23 cellular contexts compared by ENCODE assay signal in the genomic region with DNA sequence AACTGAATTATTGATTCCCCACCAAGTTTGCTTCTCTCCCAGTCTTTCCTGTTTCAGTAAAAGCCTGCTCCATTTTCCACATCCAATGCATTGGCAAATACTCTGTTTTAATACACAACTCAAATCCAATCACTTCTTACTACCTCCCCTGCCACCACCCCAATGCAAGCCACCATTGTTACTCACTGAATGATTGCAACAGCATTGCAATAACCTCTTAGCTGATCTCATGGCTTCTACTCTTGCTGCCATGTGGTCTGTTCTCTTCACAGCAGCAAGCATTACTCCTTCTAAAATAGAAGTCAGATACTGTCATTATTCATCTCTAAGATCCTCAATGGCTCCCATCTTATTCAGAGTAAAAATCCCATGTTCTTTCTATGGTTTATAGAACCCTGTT.
A peak's percentile ranks its signal among the peaks of the same experiment; 100 is the strongest.
DNase-seq lines count a peak whose midpoint lies in the region; TF ChIP-seq lines count a peak whose summit lies in the region.
"Had no signal": no experiment of that assay in that cellular context is flagged by ENCODE, and none has a peak within 500 bp of the region (broad histone marks: within the 10 kb centered on the region; RNA-seq: fewer than 3 reads in every experiment).

No MANE protein-coding gene starts in this region.

- H3K27ac Mint-ChIP-seq in MCF 10A (ENCODE audit: low read depth, unreplicated experiment) (peak overlapping the region; percentile 0), osteocyte (ENCODE audit: unreplicated experiment) (no peak overlapping the region)

- TF ChIP-seq CTCF in MCF 10A (IDR thresholded peaks at IDR 0.05; ENCODE audit: unreplicated experiment), result no peak
- no peak for TF ChIP-seq CTCF in breast epithelium (IDR thresholded peaks at IDR 0.05)
- TF ChIP-seq CTCF in mammary epithelial cell (conservative IDR thresholded peaks at IDR 0.05 in 1 of 2, IDR thresholded peaks at IDR 0.05 in 1 of 2; ENCODE audit: extremely low read depth in 1 of 2, insufficient read depth in 1 of 2, low read depth in 1 of 2, low read length in 2 of 2), result no peak
- no peak for TF ChIP-seq CTCF in fibroblast of the aortic adventitia (IDR thresholded peaks at IDR 0.05; ENCODE audit: insufficient read depth, low read length)
- no peak for TF ChIP-seq CTCF in GM13976 (IDR thresholded peaks at IDR 0.05; ENCODE audit: borderline replicate concordance, control extremely low read depth, extremely low read depth, insufficient read depth, missing control alignments)
- no peak for TF ChIP-seq CTCF in osteocyte (IDR thresholded peaks at IDR 0.05)

- H3K9ac ChIP-seq in mammary epithelial cell (ENCODE audit: insufficient read depth, low read length), result no peak overlapping the region
- H3K9ac ChIP-seq: SK-N-SH had no signal

- no peaks in the 10 kb centered on the region for H3K36me3 Mint-ChIP-seq in MCF 10A (ENCODE audit: insufficient read depth, unreplicated experiment)
- H3K36me3 Mint-ChIP-seq in osteocyte (ENCODE audit: unreplicated experiment), result no peaks in the 10 kb centered on the region

- H3K4me3 ChIP-seq in breast epithelium (no peak overlapping the region), mammary epithelial cell (replicated peaks in 1 of 3; ENCODE audit: insufficient read depth in 1 of 3, low read depth in 2 of 3, low read length in 3 of 3) (no peak overlapping the region), fibroblast of the aortic adventitia (ENCODE audit: low read depth, low read length) (no peak overlapping the region)
- H3K4me3 ChIP-seq: GM12878 had no signal

- H3K36me3 ChIP-seq in breast epithelium, result no peaks in the 10 kb centered on the region
- H3K36me3 ChIP-seq in mammary epithelial cell (ENCODE audit: insufficient read depth, low read length), result no peaks in the 10 kb centered on the region
- H3K36me3 ChIP-seq: BE2C had no signal

- intact Hi-C loops in MCF 10A (cut with micrococcal nuclease) (no loop called here), breast epithelium (cut with DNase I; ENCODE audit: low total_unique reads) (no loop called here), mammary epithelial cell (cut with micrococcal nuclease) (no loop called here)

- no peak for TF ChIP-seq POLR2A in breast epithelium (IDR thresholded peaks at IDR 0.05)

- H3K27me3 ChIP-seq in breast epithelium (no peaks in the 10 kb centered on the region), mammary epithelial cell (ENCODE audit: insufficient read depth, low read length) (no peaks in the 10 kb centered on the region)
- H3K27me3 ChIP-seq: BE2C had no signal

- in situ Hi-C loops in mammary epithelial cell (cut with MboI; ENCODE audit: low sequenced_read_pairs in 2 of 2) (no loop called here), GM13976 (cut with MboI; ENCODE audit: low sequenced_read_pairs, unreplicated experiment) (no loop called here)

- H3K27me3 Mint-ChIP-seq in MCF 10A (ENCODE audit: insufficient read depth, unreplicated experiment) (no peaks in the 10 kb centered on the region), osteocyte (ENCODE audit: unreplicated experiment) (no peaks in the 10 kb centered on the region)

- H3K4me3 Mint-ChIP-seq in MCF 10A (ENCODE audit: unreplicated experiment) (no peak overlapping the region), osteocyte (ENCODE audit: unreplicated experiment) (no peak overlapping the region)

- no peaks in the 10 kb centered on the region for H4K20me1 ChIP-seq in mammary epithelial cell (ENCODE audit: insufficient read depth, low read length)

- peaks cover 13% of the 10 kb centered on the region for H3K4me1 Mint-ChIP-seq in MCF 10A (ENCODE audit: insufficient read depth, unreplicated experiment)
- H3K4me1 Mint-ChIP-seq in osteocyte (ENCODE audit: unreplicated experiment), result peaks cover 4% of the 10 kb centered on the region

- no TSS peak for BruUV-seq in MCF 10A (replicated peaks; lab: Mats Ljungman, UMichigan)
- BruUV-seq in mammary epithelial cell (replicated peaks; lab: Mats Ljungman, UMichigan), result no TSS peak

- H3K9me3 Mint-ChIP-seq in MCF 10A (ENCODE audit: unreplicated experiment) (peaks cover 9% of the 10 kb centered on the region), osteocyte (ENCODE audit: unreplicated experiment) (peaks cover 6% of the 10 kb centered on the region)

- H3K79me2 ChIP-seq in mammary epithelial cell (ENCODE audit: insufficient read depth, low read length), result no peaks in the 10 kb centered on the region

- no peaks in the 10 kb centered on the region for H3K4me1 ChIP-seq in breast epithelium
- H3K4me1 ChIP-seq in mammary epithelial cell (ENCODE audit: insufficient read depth, low read length), result no peaks in the 10 kb centered on the region
- H3K4me1 ChIP-seq: BE2C had no signal

- H3K4me2 ChIP-seq in mammary epithelial cell (ENCODE audit: insufficient read depth, low read depth, low read length), result no peak overlapping the region
- H3K4me2 ChIP-seq: SK-N-SH had no signal

- H3K27ac ChIP-seq in breast epithelium (no peak overlapping the region), mammary epithelial cell (ENCODE audit: insufficient read depth, low read depth, low read length) (no peak overlapping the region)
- H3K27ac ChIP-seq: RWPE1 had no signal

- CTCF ChIA-PET in MCF 10A (lab: Yijun Ruan, JAX), result interaction anchor here (0.8 kb wide), 1 partner anchor 255 kb away, joined by 3 read pairs; no protein-coding TSS in a partner anchor
- CTCF ChIA-PET in mammary epithelial cell (lab: Charles Lee; ENCODE audit: low non-redundant PET), result no interaction called here

- dilution Hi-C loops in mammary epithelial cell (cut with HindIII; ENCODE audit: low sequenced_read_pairs), result no loop called here

- no peak overlapping the region for H2AFZ ChIP-seq in mammary epithelial cell (ENCODE audit: low read depth, low read length)

- POLR2A ChIA-PET in MCF 10A (lab: Yijun Ruan, JAX), result interaction anchor here (0.7 to 1.7 kb wide), 3 partner anchors 9 to 20 kb away, joined by 3 to 4 read pairs (median 3); no protein-coding TSS in a partner anchor

- DNase-seq in MCF 10A (ENCODE audit: unreplicated experiment) (no peak), breast epithelium (ENCODE audit: low spot score in 2 of 2) (no peak), mammary epithelial cell (peak; percentile 9), fibroblast of the aortic adventitia (ENCODE audit: low read depth) (peak; percentile 39), GM13976 (ENCODE audit: low spot score) (no peak), hypothalamus (lab: John Stamatoyannopoulos, UW) (no peak), osteocyte (ENCODE audit: extremely low spot score, unreplicated experiment) (no peak)
- DNase-seq in activated CD4-positive, alpha-beta T cell treated with anti-CD3 and anti-CD28 coated beads, Interleukin-2, amount 50 U/mL, for 48 hours, result no peak
- DNase-seq: BE2C; DMS53; H7; KBM-7; NCI-H1105; NCI-H146; NCI-H2029; NCI-H2227 treated with DMSO at 0.1 percent for 48 hours; NCI-H510A treated with DMSO at 0.1 percent for 48 hours; NCI-H774; NK-92 treated with Interleukin-12 subunit alpha and Interleukin-12 subunit beta, amount 100 ng/mL, for 24 hours; SHP77 treated with DMSO at 0.1 percent for 48 hours; SK-N-SH had no signal

- H3K9me3 ChIP-seq in breast epithelium (no peaks in the 10 kb centered on the region), mammary epithelial cell (replicated peaks; ENCODE audit: insufficient read depth, low read length) (no peaks in the 10 kb centered on the region)
- H3K9me3 ChIP-seq: BE2C, SK-N-SH had no signal

Comparison
In these comparisons a context has a peak if more than half of its experiments do, and no peak if none do; other contexts are left out.
1. DNase-seq: peak in mammary epithelial cell (single experiment) and fibroblast of the aortic adventitia (single experiment); none in MCF 10A (single experiment), breast epithelium (0 of 2), GM13976 (single experiment), hypothalamus (0 of 51), activated CD4-positive, alpha-beta T cell treated with anti-CD3 and anti-CD28 coated beads, Interleukin-2, amount 50 U/mL, for 48 hours (0 of 2) and osteocyte (single experiment).